In the genomic region with DNA sequence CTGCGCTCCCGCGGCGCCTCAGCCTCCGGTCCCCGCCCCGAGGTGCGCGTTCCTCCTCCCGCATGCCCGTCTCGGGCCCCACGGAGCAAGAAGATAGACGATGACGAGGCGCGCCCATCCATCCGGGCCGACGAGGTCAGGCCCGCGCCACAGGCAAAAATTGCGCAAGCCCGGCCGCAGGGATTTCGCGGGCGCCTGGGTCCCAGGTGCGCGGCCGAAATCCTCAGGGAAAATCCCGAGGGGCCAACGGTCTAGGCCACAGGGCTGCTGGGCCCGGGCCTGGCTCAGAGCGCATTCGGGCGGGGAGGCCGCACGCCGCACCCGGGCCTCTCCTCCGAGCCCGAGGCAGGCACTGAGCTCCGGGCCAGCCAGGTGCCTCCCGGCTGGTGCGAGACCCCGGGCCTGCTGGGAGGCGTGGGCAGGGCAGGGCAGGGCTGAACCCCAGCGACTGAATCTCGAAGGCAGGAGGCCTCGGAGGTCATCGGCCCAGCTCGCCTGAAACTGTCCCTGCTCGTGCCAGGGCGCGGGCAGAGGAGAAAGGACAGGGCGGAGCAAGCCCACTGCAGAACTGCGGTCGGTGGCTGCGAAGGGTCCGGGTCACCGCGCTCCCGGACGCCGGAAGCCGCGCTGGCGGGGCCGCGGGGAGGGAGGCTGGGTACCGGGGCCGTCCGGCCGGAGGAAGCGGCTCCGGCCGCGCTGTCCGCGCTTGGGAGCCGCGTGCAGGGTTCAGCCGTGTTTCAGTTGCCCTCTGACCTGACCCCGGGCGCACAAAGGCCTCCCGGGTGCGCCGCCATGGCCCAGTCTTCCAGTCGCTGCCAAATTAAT, we compare ENCODE assay signal across 10 cellular contexts.
DNase-seq lines count a peak whose midpoint lies in the region; ATAC-seq lines count a peak whose summit lies in the region.
"Had no signal": no experiment of that assay in that cellular context is flagged by ENCODE, and none has a peak within 500 bp of the region (broad histone marks: within the 10 kb centered on the region; RNA-seq: fewer than 3 reads in every experiment).

No MANE protein-coding gene starts in this region.

- H3K9me2 ChIP-seq in GM23248 (ENCODE audit: insufficient read depth): no peaks in the 10 kb centered on the region

- peak overlapping the region; percentile 11; the same call in 1 of the 2 replicates for H2AFZ ChIP-seq in GM23248

- peaks cover 75% of the 10 kb centered on the region for H3K27me3 Mint-ChIP-seq in activated T-cell treated with anti-CD3 and anti-CD28 coated beads, Interleukin-2, amount 50 U/mL, for 72 hours (ENCODE audit: low read depth)

- intact Hi-C loops in right cardiac atrium (cut with DNase I): no loop called here

- H3K9me3 ChIP-seq in GM23248 (ENCODE audit: low read depth) (no peaks in the 10 kb centered on the region), right cardiac atrium (ENCODE audit: control insufficient read depth, low read length) (peaks cover 2% of the 10 kb centered on the region), skeletal muscle satellite cell (replicated peaks; ENCODE audit: low read length) (peaks cover 6% of the 10 kb centered on the region)

- H3K27me3 ChIP-seq in GM23248 (replicated peaks; ENCODE audit: insufficient read depth) (no peaks in the 10 kb centered on the region), right cardiac atrium (ENCODE audit: control insufficient read depth, insufficient read depth) (peaks cover 5% of the 10 kb centered on the region), skeletal muscle satellite cell (ENCODE audit: control insufficient read depth, insufficient read depth, low read length) (peaks cover 22% of the 10 kb centered on the region)

- peak overlapping the region; percentile 72 to 78 for H3K4me3 Mint-ChIP-seq in activated T-cell treated with anti-CD3 and anti-CD28 coated beads, Interleukin-2, amount 50 U/mL, for 72 hours
- H3K4me3 Mint-ChIP-seq: T-helper 1 cell treated with Interleukin-12 subunit alpha and Interleukin-12 subunit beta and Interleukin-4 antibody, amounts not matched to agents 30 μg/mL and 1 μg/mL, for 36 hours had no signal

- H3K4me3 ChIP-seq in GM23248 (no peak overlapping the region), right cardiac atrium (ENCODE audit: low read length) (peak overlapping the region; percentile 44), skeletal muscle satellite cell (ENCODE audit: low read length) (peak overlapping the region; percentile 27)

- no peaks in the 10 kb centered on the region for H4K20me1 ChIP-seq in GM23248 (ENCODE audit: insufficient read depth)

- DNase-seq in GM23248 (peak; percentile 9), right cardiac atrium (peak in 1 of 3 donors; percentile 43), NCI-H1417 (lab: John Stamatoyannopoulos, UW) (no peak)
- DNase-seq in activated T-cell treated with anti-CD3 and anti-CD28 coated beads, Interleukin-2, amount 50 U/mL, for 72 hours: peak in 1 of 2 donors; percentile 5
- DNase-seq: DMS79, NCI-H187 treated with DMSO at 0.1 percent for 48 hours had no signal

- in situ Hi-C loops in GM23248 (cut with MboI): no loop called here

- no peaks in the 10 kb centered on the region; the same call in 1 of the 2 replicates for H3K36me3 ChIP-seq in GM23248 (ENCODE audit: low read depth)
- no peaks in the 10 kb centered on the region for H3K36me3 ChIP-seq in skeletal muscle satellite cell (ENCODE audit: insufficient read depth, low read length)

- H3K9me3 Mint-ChIP-seq in activated T-cell treated with anti-CD3 and anti-CD28 coated beads, Interleukin-2, amount 50 U/mL, for 72 hours: peaks cover 5% of the 10 kb centered on the region in 2 donors

- H3K9ac ChIP-seq in GM23248 (no peak overlapping the region), skeletal muscle satellite cell (ENCODE audit: low read depth, low read length) (peak overlapping the region; percentile 9)

- H3K4me2 ChIP-seq in GM23248 (ENCODE audit: unreplicated experiment): no peak overlapping the region
- H3K4me2 ChIP-seq in skeletal muscle satellite cell (ENCODE audit: low read length): peak overlapping the region; percentile 68

- WGBS in GM23248 (ENCODE audit: low coverage in 1 of 2, low lambda C conversion rate in 2 of 2, missing lambda C conversion rate in 2 of 2), 2 experiments: 28 to 29% methylated on average over 56 to 68 of the region's 90 CpGs
- 3% methylated on average over 90 of the region's 90 CpGs for WGBS in right cardiac atrium

- H3K4me1 ChIP-seq in GM23248 (ENCODE audit: insufficient read depth) (peaks cover 5% of the 10 kb centered on the region), right cardiac atrium (ENCODE audit: control insufficient read depth, insufficient read depth, low read length) (peaks cover 2% of the 10 kb centered on the region), skeletal muscle satellite cell (ENCODE audit: control insufficient read depth, insufficient read depth, low read length) (peaks cover 25% of the 10 kb centered on the region)

- H3K36me3 Mint-ChIP-seq in activated T-cell treated with anti-CD3 and anti-CD28 coated beads, Interleukin-2, amount 50 U/mL, for 72 hours (ENCODE audit: insufficient read depth in 2 of 2): peaks cover 10 to 19% of the 10 kb centered on the region in 2 donors

- H3F3A ChIP-seq in GM23248 (ENCODE audit: insufficient read depth): peaks cover 5% of the 10 kb centered on the region; the same call in 1 of the 2 replicates

- H3K79me2 ChIP-seq in GM23248 (ENCODE audit: insufficient read depth): no peaks in the 10 kb centered on the region

- H3K27ac ChIP-seq in GM23248 (no peak overlapping the region), right cardiac atrium (ENCODE audit: low read length) (no peak overlapping the region)

- no peak overlapping the region for H3K27ac Mint-ChIP-seq in activated T-cell treated with anti-CD3 and anti-CD28 coated beads, Interleukin-2, amount 50 U/mL, for 72 hours

- peaks cover 16% of the 10 kb centered on the region for H3K4me1 Mint-ChIP-seq in activated T-cell treated with anti-CD3 and anti-CD28 coated beads, Interleukin-2, amount 50 U/mL, for 72 hours (ENCODE audit: low read depth)

- ATAC-seq in activated T-cell treated with anti-CD3 and anti-CD28 coated beads, Interleukin-2, amount 50 U/mL, for 72 hours (replicated peaks in 1 of 2): peak; percentile 30 to 31
- ATAC-seq in right cardiac atrium: peak; percentile 41 to 46
- no peak for ATAC-seq in HG03342 (IDR thresholded peaks at IDR 0.05; ENCODE audit: unreplicated experiment)
- no peak for ATAC-seq in HG02798 (IDR thresholded peaks at IDR 0.05; ENCODE audit: poor library complexity, unreplicated experiment)

Comparison
In these comparisons a context has a peak if more than half of its experiments do, and no peak if none do; other contexts are left out.
1. ATAC-seq: peak in activated T-cell treated with anti-CD3 and anti-CD28 coated beads, Interleukin-2, amount 50 U/mL, for 72 hours (2 of 2) and right cardiac atrium (2 of 2); none in HG03342 (single experiment) and HG02798 (single experiment).